20 cellular contexts compared by ENCODE assay signal in genomic region chr2:219629976-219630695, GRCh38. TPM values are rescaled to one million over a fixed set of nuclear protein-coding genes. Genes with fewer than 3 reads are reported as not detected.
A peak's percentile ranks its signal among the peaks of the same experiment; 100 is the strongest.
DNase-seq lines count a peak whose midpoint lies in the region; ATAC-seq and TF ChIP-seq lines count a peak whose summit lies in the region.
"Had no signal": no experiment of that assay in that cellular context is flagged by ENCODE, and none has a peak within 500 bp of the region (broad histone marks: within the 10 kb centered on the region; RNA-seq: fewer than 3 reads in every experiment).

No MANE protein-coding gene starts in this region.

- H3K27me3 Mint-ChIP-seq in activated naive CD8-positive, alpha-beta T cell treated with anti-CD3 and anti-CD28 coated beads, Interleukin-2, amount 10 ng/mL, durations not matched to agents 7 days and 5 days, result peaks cover 16% of the 10 kb centered on the region
- peaks cover 23% of the 10 kb centered on the region for H3K27me3 Mint-ChIP-seq in activated naive CD8-positive, alpha-beta T cell treated with anti-CD3 and anti-CD28 coated beads, Interleukin-2, amount 50 U/mL, for 24 hours
- no peaks in the 10 kb centered on the region for H3K27me3 Mint-ChIP-seq in chondrocyte (ENCODE audit: low read depth)
- peaks cover 7 to 44% (median 27%) of the 10 kb centered on the region in 5 donors for H3K27me3 Mint-ChIP-seq in naive thymus-derived CD8-positive, alpha-beta T cell
- H3K27me3 Mint-ChIP-seq in activated T-helper 1 cell treated with anti-CD3 and anti-CD28 coated beads, Interleukin-12 subunit alpha, Interleukin-12 subunit beta, Interleukin-2, Interleukin-4 antibody, amounts not matched to agents 30 ng/mL and 10 ng/mL and 1 ng/mL, durations not matched to agents 14 hours and 24 hours and 36 hours (ENCODE audit: insufficient read depth), result peaks cover 28% of the 10 kb centered on the region

- H3K4me3 ChIP-seq in right lobe of liver (no peak overlapping the region), MM.1S (ENCODE audit: low read length) (no peak overlapping the region)
- H3K4me3 ChIP-seq: gastrocnemius medialis, stomach, upper lobe of left lung had no signal

- no peak overlapping the region for H3K4me2 ChIP-seq in MM.1S (ENCODE audit: low read depth, low read length)

- no peak overlapping the region for H3K9ac ChIP-seq in MM.1S (ENCODE audit: low read length)

- H2AFZ ChIP-seq in MM.1S (ENCODE audit: low read length), result no peak overlapping the region

- intact Hi-C loops in right lobe of liver (cut with DNase I), result no loop called here
- intact Hi-C loops in activated T-helper 1 cell treated with anti-CD3 and anti-CD28 coated beads, Interleukin-12 subunit alpha, Interleukin-12 subunit beta, Interleukin-2, Interleukin-4 antibody, amounts not matched to agents 30 ng/mL and 10 ng/mL and 1 ng/mL, durations not matched to agents 14 hours and 24 hours and 36 hours (cut with micrococcal nuclease), result no loop called here

- H3K27ac ChIP-seq in right lobe of liver (no peak overlapping the region), MM.1S (ENCODE audit: low read length) (no peak overlapping the region)
- H3K27ac ChIP-seq: C4-2B, gastrocnemius medialis, stomach, upper lobe of left lung had no signal

- H3K9me3 Mint-ChIP-seq in activated naive CD8-positive, alpha-beta T cell treated with anti-CD3 and anti-CD28 coated beads, Interleukin-2, amount 10 ng/mL, durations not matched to agents 7 days and 5 days, result no peaks in the 10 kb centered on the region
- no peaks in the 10 kb centered on the region for H3K9me3 Mint-ChIP-seq in activated naive CD8-positive, alpha-beta T cell treated with anti-CD3 and anti-CD28 coated beads, Interleukin-2, amount 50 U/mL, for 24 hours
- no peaks in the 10 kb centered on the region for H3K9me3 Mint-ChIP-seq in chondrocyte (ENCODE audit: low read depth)
- no peaks in the 10 kb centered on the region for H3K9me3 Mint-ChIP-seq in naive thymus-derived CD8-positive, alpha-beta T cell
- no peaks in the 10 kb centered on the region for H3K9me3 Mint-ChIP-seq in activated T-helper 1 cell treated with anti-CD3 and anti-CD28 coated beads, Interleukin-12 subunit alpha, Interleukin-12 subunit beta, Interleukin-2, Interleukin-4 antibody, amounts not matched to agents 30 ng/mL and 10 ng/mL and 1 ng/mL, durations not matched to agents 14 hours and 24 hours and 36 hours
- H3K9me3 Mint-ChIP-seq: activated T-helper 2 cell treated with anti-CD3 and anti-CD28 coated beads, Interferon-gamma antibody, Interleukin-2, Interleukin-4, amounts not matched to agents 10 μg/mL and 5 μg/mL and 100 μg/mL, durations not matched to agents 14 hours and 24 hours and 36 hours had no signal

- no peaks in the 10 kb centered on the region for H3F3A ChIP-seq in MM.1S (ENCODE audit: insufficient read depth, low read length)

- no peaks in the 10 kb centered on the region for H3K9me2 ChIP-seq in MM.1S (replicated peaks; ENCODE audit: insufficient read depth, low read length)

- no peaks in the 10 kb centered on the region for H4K20me1 ChIP-seq in MM.1S (ENCODE audit: insufficient read depth, low read length)

- H3K4me3 Mint-ChIP-seq in activated naive CD8-positive, alpha-beta T cell treated with anti-CD3 and anti-CD28 coated beads, Interleukin-2, amount 10 ng/mL, durations not matched to agents 7 days and 5 days, result no peak overlapping the region
- no peak overlapping the region for H3K4me3 Mint-ChIP-seq in activated naive CD8-positive, alpha-beta T cell treated with anti-CD3 and anti-CD28 coated beads, Interleukin-2, amount 50 U/mL, for 24 hours
- no peak overlapping the region for H3K4me3 Mint-ChIP-seq in chondrocyte (ENCODE audit: unreplicated experiment)
- peak overlapping the region in 2 of 10 donors; percentile 19 to 26 for H3K4me3 Mint-ChIP-seq in naive thymus-derived CD8-positive, alpha-beta T cell
- H3K4me3 Mint-ChIP-seq in activated T-helper 1 cell treated with anti-CD3 and anti-CD28 coated beads, Interleukin-12 subunit alpha, Interleukin-12 subunit beta, Interleukin-2, Interleukin-4 antibody, amounts not matched to agents 30 ng/mL and 10 ng/mL and 1 ng/mL, durations not matched to agents 14 hours and 24 hours and 36 hours, result no peak overlapping the region

- 75% methylated on average over 1 of the region's 20 CpGs for WGBS in right lobe of liver (ENCODE audit: insufficient coverage, low coverage, low lambda C conversion rate, missing lambda C conversion rate)

- H3K36me3 Mint-ChIP-seq in activated naive CD8-positive, alpha-beta T cell treated with anti-CD3 and anti-CD28 coated beads, Interleukin-2, amount 10 ng/mL, durations not matched to agents 7 days and 5 days, result no peaks in the 10 kb centered on the region
- H3K36me3 Mint-ChIP-seq in activated naive CD8-positive, alpha-beta T cell treated with anti-CD3 and anti-CD28 coated beads, Interleukin-2, amount 50 U/mL, for 24 hours (ENCODE audit: low read depth), result no peaks in the 10 kb centered on the region
- H3K36me3 Mint-ChIP-seq in chondrocyte (ENCODE audit: low read depth), result peaks cover 11% of the 10 kb centered on the region
- no peaks in the 10 kb centered on the region for H3K36me3 Mint-ChIP-seq in naive thymus-derived CD8-positive, alpha-beta T cell
- H3K36me3 Mint-ChIP-seq in activated T-helper 1 cell treated with anti-CD3 and anti-CD28 coated beads, Interleukin-12 subunit alpha, Interleukin-12 subunit beta, Interleukin-2, Interleukin-4 antibody, amounts not matched to agents 30 ng/mL and 10 ng/mL and 1 ng/mL, durations not matched to agents 14 hours and 24 hours and 36 hours (ENCODE audit: low read depth), result no peaks in the 10 kb centered on the region

- H3K79me2 ChIP-seq in MM.1S (ENCODE audit: low read length), result no peaks in the 10 kb centered on the region

- no peaks in the 10 kb centered on the region for H3K4me1 Mint-ChIP-seq in activated naive CD8-positive, alpha-beta T cell treated with anti-CD3 and anti-CD28 coated beads, Interleukin-2, amount 10 ng/mL, durations not matched to agents 7 days and 5 days
- H3K4me1 Mint-ChIP-seq in activated naive CD8-positive, alpha-beta T cell treated with anti-CD3 and anti-CD28 coated beads, Interleukin-2, amount 50 U/mL, for 24 hours, result peaks cover 12% of the 10 kb centered on the region
- peaks cover 8% of the 10 kb centered on the region for H3K4me1 Mint-ChIP-seq in chondrocyte (ENCODE audit: low read depth)
- peaks cover 3 to 14% (median 7%) of the 10 kb centered on the region in 4 donors for H3K4me1 Mint-ChIP-seq in naive thymus-derived CD8-positive, alpha-beta T cell
- H3K4me1 Mint-ChIP-seq in activated T-helper 1 cell treated with anti-CD3 and anti-CD28 coated beads, Interleukin-12 subunit alpha, Interleukin-12 subunit beta, Interleukin-2, Interleukin-4 antibody, amounts not matched to agents 30 ng/mL and 10 ng/mL and 1 ng/mL, durations not matched to agents 14 hours and 24 hours and 36 hours (ENCODE audit: low read depth), result peaks cover 6% of the 10 kb centered on the region

- TF ChIP-seq CTCF in chondrocyte (IDR thresholded peaks at IDR 0.05) (no peak), right lobe of liver (IDR thresholded peaks at IDR 0.05) (no peak), MM.1S (IDR thresholded peaks at IDR 0.05; ENCODE audit: low read length) (no peak)

- H3K36me3 ChIP-seq in right lobe of liver (no peaks in the 10 kb centered on the region), MM.1S (replicated peaks; ENCODE audit: insufficient read depth, low read length) (no peaks in the 10 kb centered on the region)
- H3K36me3 ChIP-seq: gastrocnemius medialis, stomach, upper lobe of left lung had no signal

- DNase-seq in activated naive CD8-positive, alpha-beta T cell treated with anti-CD3 and anti-CD28 coated beads, Interleukin-2, amount 10 ng/mL, durations not matched to agents 7 days and 5 days, result peak; percentile 24
- no peak for DNase-seq in activated naive CD8-positive, alpha-beta T cell treated with anti-CD3 and anti-CD28 coated beads, Interleukin-2, amount 50 U/mL, for 24 hours
- DNase-seq in chondrocyte (ENCODE audit: low spot score) (peak; percentile 90), right lobe of liver (peak in 1 of 3 donors; percentile 37), MM.1S (no peak)
- DNase-seq in naive thymus-derived CD8-positive, alpha-beta T cell, result no peak
- DNase-seq in activated T-helper 1 cell treated with anti-CD3 and anti-CD28 coated beads, Interleukin-12 subunit alpha, Interleukin-12 subunit beta, Interleukin-2, Interleukin-4 antibody, amounts not matched to agents 30 ng/mL and 10 ng/mL and 1 ng/mL, durations not matched to agents 14 hours and 24 hours and 36 hours (ENCODE audit: low spot score), result no peak
- DNase-seq: central memory CD4-positive, alpha-beta T cell; DMS 273 treated with DMSO at 0.1 percent for 48 hours; gastrocnemius medialis; left colon; NCI-H1930; stomach; T1000 had no signal

- no peak overlapping the region for H3K27ac Mint-ChIP-seq in activated naive CD8-positive, alpha-beta T cell treated with anti-CD3 and anti-CD28 coated beads, Interleukin-2, amount 10 ng/mL, durations not matched to agents 7 days and 5 days
- no peak overlapping the region for H3K27ac Mint-ChIP-seq in activated naive CD8-positive, alpha-beta T cell treated with anti-CD3 and anti-CD28 coated beads, Interleukin-2, amount 50 U/mL, for 24 hours
- H3K27ac Mint-ChIP-seq in chondrocyte (ENCODE audit: unreplicated experiment), result no peak overlapping the region
- H3K27ac Mint-ChIP-seq in naive thymus-derived CD8-positive, alpha-beta T cell, result peak overlapping the region in 1 of 10 donors; percentile 56
- H3K27ac Mint-ChIP-seq in activated T-helper 1 cell treated with anti-CD3 and anti-CD28 coated beads, Interleukin-12 subunit alpha, Interleukin-12 subunit beta, Interleukin-2, Interleukin-4 antibody, amounts not matched to agents 30 ng/mL and 10 ng/mL and 1 ng/mL, durations not matched to agents 14 hours and 24 hours and 36 hours, result no peak overlapping the region
- H3K27ac Mint-ChIP-seq: activated T-helper 2 cell treated with anti-CD3 and anti-CD28 coated beads, Interferon-gamma antibody, Interleukin-2, Interleukin-4, amounts not matched to agents 10 μg/mL and 5 μg/mL and 100 μg/mL, durations not matched to agents 14 hours and 24 hours and 36 hours had no signal

- H3K27me3 ChIP-seq in right lobe of liver (peaks cover 0 to 5% of the 10 kb centered on the region in 2 donors), MM.1S (replicated peaks; ENCODE audit: insufficient read depth, low read length) (peaks cover 82% of the 10 kb centered on the region)
- H3K27me3 ChIP-seq: gastrocnemius medialis had no signal

- TF ChIP-seq POLR2A in right lobe of liver (IDR thresholded peaks at IDR 0.05), result no peak

- H3K4me1 ChIP-seq in right lobe of liver (no peaks in the 10 kb centered on the region), MM.1S (ENCODE audit: low read length) (no peaks in the 10 kb centered on the region)

- POLR2A ChIA-PET in activated naive CD8-positive, alpha-beta T cell treated with anti-CD3 and anti-CD28 coated beads, Interleukin-2, amount 10 ng/mL, durations not matched to agents 7 days and 5 days (lab: Charles Lee), result interaction anchor here (0.6 kb wide), 1 partner anchor 10 kb away, joined by 4 read pairs; no protein-coding TSS in a partner anchor
- POLR2A ChIA-PET in naive thymus-derived CD8-positive, alpha-beta T cell (lab: Charles Lee), result no interaction called here

- ATAC-seq in activated naive CD8-positive, alpha-beta T cell treated with anti-CD3 and anti-CD28 coated beads, Interleukin-2, amount 10 ng/mL, durations not matched to agents 7 days and 5 days (ENCODE audit: low read depth), result no peak
- ATAC-seq in activated naive CD8-positive, alpha-beta T cell treated with anti-CD3 and anti-CD28 coated beads, Interleukin-2, amount 50 U/mL, for 24 hours, result no peak
- ATAC-seq in right lobe of liver, result peak in 3 of 4 donors; percentile 12 to 14 (median 12)
- no peak for ATAC-seq in naive thymus-derived CD8-positive, alpha-beta T cell
- no peak for ATAC-seq in HG03571 (IDR thresholded peaks at IDR 0.05; ENCODE audit: unreplicated experiment)
- ATAC-seq: gastrocnemius medialis, left colon, Panc1, SK-N-SH treated with all-trans-retinoic acid at 6 μM for 48 hours had no signal

- H3K9me3 ChIP-seq in right lobe of liver (no peaks in the 10 kb centered on the region), MM.1S (replicated peaks; ENCODE audit: insufficient read depth, low read length) (no peaks in the 10 kb centered on the region)
- H3K9me3 ChIP-seq: gastrocnemius medialis, stomach, upper lobe of left lung had no signal

RNA-seq across cellular contexts. Expression of gene SLC4A3, which starts 2.7 kb away (rescaled TPM):
- total RNA-seq in activated naive CD8-positive, alpha-beta T cell treated with anti-CD3 and anti-CD28 coated beads, Interleukin-2, amount 10 ng/mL, durations not matched to agents 7 days and 5 days, result not detected
- total RNA-seq in chondrocyte, result 9.7 to 17.2 TPM (median 17.2 TPM) in 3 replicates
- total RNA-seq in right lobe of liver, result under 1 TPM in 5 of 6 experiments, not detected in 1; 0.14 to 0.42 (median 0.27) TPM
- total RNA-seq in naive thymus-derived CD8-positive, alpha-beta T cell, result under 1 TPM; 0.19 to 0.36 TPM
- polyA plus RNA-seq in naive thymus-derived CD8-positive, alpha-beta T cell, result not detected
- total RNA-seq in activated T-helper 1 cell treated with anti-CD3 and anti-CD28 coated beads, Interleukin-12 subunit alpha, Interleukin-12 subunit beta, Interleukin-2, Interleukin-4 antibody, amounts not matched to agents 30 ng/mL and 10 ng/mL and 1 ng/mL, durations not matched to agents 14 hours and 24 hours and 36 hours, result 0.17 TPM in 1 of 2 replicates, not detected in the other

RNA-seq across cellular contexts. Expression of gene STK11IP, which starts 32.5 kb away (rescaled TPM):
- total RNA-seq in activated naive CD8-positive, alpha-beta T cell treated with anti-CD3 and anti-CD28 coated beads, Interleukin-2, amount 10 ng/mL, durations not matched to agents 7 days and 5 days, result 10 to 100 TPM; 36.3 to 37.5 TPM
- total RNA-seq in chondrocyte (25.5 to 31.9 TPM (median 28.5 TPM) in 3 replicates), right lobe of liver (10 to 100 TPM in 1 of 6 experiments, 1 to 10 TPM in 5; 3.6 to 10.8 (median 6.6) TPM)
- total RNA-seq in naive thymus-derived CD8-positive, alpha-beta T cell, result 10 to 100 TPM; 42.7 to 50.2 TPM
- polyA plus RNA-seq in naive thymus-derived CD8-positive, alpha-beta T cell, result 1 to 10 TPM; 5.4 to 9.3 (median 6.6) TPM
- 38.0 and 38.9 TPM in 2 replicates for total RNA-seq in activated T-helper 1 cell treated with anti-CD3 and anti-CD28 coated beads, Interleukin-12 subunit alpha, Interleukin-12 subunit beta, Interleukin-2, Interleukin-4 antibody, amounts not matched to agents 30 ng/mL and 10 ng/mL and 1 ng/mL, durations not matched to agents 14 hours and 24 hours and 36 hours

RNA-seq across cellular contexts. Expression of gene INHA, which starts 58.0 kb away (rescaled TPM):
- not detected for total RNA-seq in activated naive CD8-positive, alpha-beta T cell treated with anti-CD3 and anti-CD28 coated beads, Interleukin-2, amount 10 ng/mL, durations not matched to agents 7 days and 5 days
- total RNA-seq in chondrocyte (1.0 to 2.7 TPM (median 1.7 TPM) in 3 replicates), right lobe of liver (not detected)
- not detected for total RNA-seq in naive thymus-derived CD8-positive, alpha-beta T cell
- polyA plus RNA-seq in naive thymus-derived CD8-positive, alpha-beta T cell, result not detected
- total RNA-seq in activated T-helper 1 cell treated with anti-CD3 and anti-CD28 coated beads, Interleukin-12 subunit alpha, Interleukin-12 subunit beta, Interleukin-2, Interleukin-4 antibody, amounts not matched to agents 30 ng/mL and 10 ng/mL and 1 ng/mL, durations not matched to agents 14 hours and 24 hours and 36 hours, result not detected in 2 replicates
- total RNA-seq: activated T-helper 2 cell treated with anti-CD3 and anti-CD28 coated beads, Interferon-gamma antibody, Interleukin-2, Interleukin-4, amounts not matched to agents 10 μg/mL and 5 μg/mL and 100 μg/mL, durations not matched to agents 14 hours and 24 hours and 36 hours; left colon had no signal

RNA-seq across cellular contexts. Expression of gene OBSL1, which starts 58.8 kb away (rescaled TPM):
- total RNA-seq in activated naive CD8-positive, alpha-beta T cell treated with anti-CD3 and anti-CD28 coated beads, Interleukin-2, amount 10 ng/mL, durations not matched to agents 7 days and 5 days, result not detected
- 103 to 143 TPM (median 111 TPM) in 3 replicates for total RNA-seq in chondrocyte
- 10 to 100 TPM; 27.0 to 42.5 (median 39.4) TPM for total RNA-seq in right lobe of liver
- total RNA-seq in naive thymus-derived CD8-positive, alpha-beta T cell, result 1 to 10 TPM in 1 of 2 experiments, under 1 TPM in 1; 0.96 to 1.1 TPM
- not detected for polyA plus RNA-seq in naive thymus-derived CD8-positive, alpha-beta T cell
- 0.21 and 0.24 TPM in 2 replicates for total RNA-seq in activated T-helper 1 cell treated with anti-CD3 and anti-CD28 coated beads, Interleukin-12 subunit alpha, Interleukin-12 subunit beta, Interleukin-2, Interleukin-4 antibody, amounts not matched to agents 30 ng/mL and 10 ng/mL and 1 ng/mL, durations not matched to agents 14 hours and 24 hours and 36 hours

Comparison
In these comparisons a context has a peak if more than half of its experiments do, and no peak if none do; other contexts are left out.
1. DNase-seq: peak in activated naive CD8-positive, alpha-beta T cell treated with anti-CD3 and anti-CD28 coated beads, Interleukin-2, amount 10 ng/mL, durations not matched to agents 7 days and 5 days (single experiment) and chondrocyte (single experiment); none in activated naive CD8-positive, alpha-beta T cell treated with anti-CD3 and anti-CD28 coated beads, Interleukin-2, amount 50 U/mL, for 24 hours (single experiment), naive thymus-derived CD8-positive, alpha-beta T cell (0 of 10), MM.1S (single experiment) and activated T-helper 1 cell treated with anti-CD3 and anti-CD28 coated beads, Interleukin-12 subunit alpha, Interleukin-12 subunit beta, Interleukin-2, Interleukin-4 antibody, amounts not matched to agents 30 ng/mL and 10 ng/mL and 1 ng/mL, durations not matched to agents 14 hours and 24 hours and 36 hours (single experiment).
2. ATAC-seq: peak in right lobe of liver (3 of 4); none in activated naive CD8-positive, alpha-beta T cell treated with anti-CD3 and anti-CD28 coated beads, Interleukin-2, amount 10 ng/mL, durations not matched to agents 7 days and 5 days (single experiment), activated naive CD8-positive, alpha-beta T cell treated with anti-CD3 and anti-CD28 coated beads, Interleukin-2, amount 50 U/mL, for 24 hours (single experiment), naive thymus-derived CD8-positive, alpha-beta T cell (0 of 2) and HG03571 (single experiment).